Comparison of ENCODE assay signal across 16 cellular contexts in genomic region chr22:27690596-27690995, GRCh38.
DNase-seq lines count a peak whose midpoint lies in the region; ATAC-seq and TF ChIP-seq lines count a peak whose summit lies in the region.
"Had no signal": no experiment of that assay in that cellular context is flagged by ENCODE, and none has a peak within 500 bp of the region (broad histone marks: within the 10 kb centered on the region; RNA-seq: fewer than 3 reads in every experiment).

No MANE protein-coding gene starts in this region.

- H3K9me3 ChIP-seq in gastrocnemius medialis, result no peaks in the 10 kb centered on the region
- no peaks in the 10 kb centered on the region for H3K9me3 ChIP-seq in right lobe of liver

- intact Hi-C loops in gastrocnemius medialis (cut with DNase I; ENCODE audit: low total_unique reads) (no loop called here), right lobe of liver (cut with DNase I) (no loop called here)

- TF ChIP-seq CTCF in GM23338 (conservative IDR thresholded peaks at IDR 0.05; ENCODE audit: low read depth in 2 of 2), result no peak
- TF ChIP-seq CTCF in fibroblast of villous mesenchyme (IDR thresholded peaks at IDR 0.05; ENCODE audit: insufficient read depth, low read depth, low read length), result no peak
- TF ChIP-seq CTCF in gastrocnemius medialis (IDR thresholded peaks at IDR 0.05 in 4 of 5, conservative IDR thresholded peaks at IDR 0.05 in 1 of 5), result no peak
- TF ChIP-seq CTCF in right lobe of liver (IDR thresholded peaks at IDR 0.05), result no peak

- peaks cover 17% of the 10 kb centered on the region; the same call in 1 of the 2 replicates for H3F3A ChIP-seq in GM23338 (replicated peaks; ENCODE audit: low read depth)

- H3K36me3 ChIP-seq in GM23338 (ENCODE audit: insufficient read depth) (peaks cover 8% of the 10 kb centered on the region), gastrocnemius medialis (no peaks in the 10 kb centered on the region), right lobe of liver (no peaks in the 10 kb centered on the region)

- H3K27ac Mint-ChIP-seq in GM23338, result no peak overlapping the region
- H3K27ac Mint-ChIP-seq: CD4-positive, alpha-beta memory T cell had no signal

- peaks cover 4% of the 10 kb centered on the region for H3K27me3 Mint-ChIP-seq in GM23338 (ENCODE audit: insufficient read depth, low read depth, poor library complexity)

- no peak for TF ChIP-seq POLR2A in gastrocnemius medialis (IDR thresholded peaks at IDR 0.05)
- TF ChIP-seq POLR2A in right lobe of liver (IDR thresholded peaks at IDR 0.05), result no peak

- no peaks in the 10 kb centered on the region for H3K9me2 ChIP-seq in GM23338 (ENCODE audit: insufficient read depth)

- H3K36me3 Mint-ChIP-seq in GM23338 (ENCODE audit: low read depth), result peaks cover 68% of the 10 kb centered on the region
- H3K36me3 Mint-ChIP-seq: CD4-positive, alpha-beta memory T cell had no signal

- no peak overlapping the region for H3K4me3 Mint-ChIP-seq in GM23338
- H3K4me3 Mint-ChIP-seq: CD4-positive, alpha-beta memory T cell had no signal

- ATAC-seq in GM23338, result no peak
- ATAC-seq in gastrocnemius medialis, result no peak
- ATAC-seq in right lobe of liver, result no peak
- ATAC-seq: HCT116 had no signal

- peaks cover 3% of the 10 kb centered on the region; the same call in 1 of the 3 replicates for H3K4me1 Mint-ChIP-seq in GM23338
- H3K4me1 Mint-ChIP-seq: CD4-positive, alpha-beta memory T cell had no signal

- peak; percentile 16 for DNase-seq in EH (ENCODE audit: low read depth)
- no peak for DNase-seq in GM23338 (ENCODE audit: low spot score)
- peak; percentile 40 for DNase-seq in fibroblast of villous mesenchyme (ENCODE audit: low read depth)
- no peak for DNase-seq in gastrocnemius medialis
- no peak for DNase-seq in NCI-H2081 treated with DMSO at 0.1 percent for 48 hours (lab: John Stamatoyannopoulos, UW)
- DNase-seq in T-helper 9 cell, result no peak
- DNase-seq in mesenteric fat pad (ENCODE audit: low spot score), result no peak
- no peak for DNase-seq in right lobe of liver
- DNase-seq: C1 segment of cervical spinal cord; Calu3; CD4-positive, alpha-beta memory T cell; COR-L47; DMS53; DMS79 treated with DMSO at 0.1 percent for 48 hours; H7 had no signal

- no peak overlapping the region for H2AFZ ChIP-seq in GM23338

- in situ Hi-C loops in gastrocnemius medialis (cut with MboI; ENCODE audit: low sequenced_read_pairs in 4 of 4), result no loop called here

- H3K4me3 ChIP-seq in GM23338 (no peak overlapping the region), fibroblast of villous mesenchyme (ENCODE audit: low read depth, low read length) (no peak overlapping the region), gastrocnemius medialis (no peak overlapping the region), right lobe of liver (no peak overlapping the region)

- H3K9me3 Mint-ChIP-seq in GM23338, result no peaks in the 10 kb centered on the region; the same call in 2 of the 3 replicates

- WGBS in right lobe of liver (ENCODE audit: insufficient coverage, low coverage, low lambda C conversion rate, missing lambda C conversion rate), result 51% methylated on average over 3 of the region's 3 CpGs

- H3K27ac ChIP-seq in GM23338 (ENCODE audit: low read depth) (peak overlapping the region; percentile 74), gastrocnemius medialis (peak overlapping the region; percentile 38 to 55 (median 49)), right lobe of liver (no peak overlapping the region)

- no peaks in the 10 kb centered on the region for H3K27me3 ChIP-seq in GM23338 (ENCODE audit: insufficient read depth)
- H3K27me3 ChIP-seq in gastrocnemius medialis, result no peaks in the 10 kb centered on the region
- H3K27me3 ChIP-seq in right lobe of liver, result no peaks in the 10 kb centered on the region

- H3K79me2 ChIP-seq in GM23338 (replicated peaks; ENCODE audit: insufficient read depth), result peaks cover 26% of the 10 kb centered on the region

- H3K4me1 ChIP-seq in GM23338 (ENCODE audit: insufficient read depth) (no peaks in the 10 kb centered on the region), gastrocnemius medialis (peaks cover 19 to 20% of the 10 kb centered on the region in 2 donors), right lobe of liver (no peaks in the 10 kb centered on the region)

- peaks cover 31% of the 10 kb centered on the region for H4K20me1 ChIP-seq in GM23338 (replicated peaks; ENCODE audit: insufficient read depth)

- H3K4me2 ChIP-seq in GM23338, result no peak overlapping the region

TF ChIP-seq in GM23338, 12 proteins besides CTCF, POLR2A, EP300 and RAD21 (continues in another document):
- TF ChIP-seq JUNB (IDR thresholded peaks at IDR 0.05; ENCODE audit: unreplicated experiment), result no peak
- TF ChIP-seq ZNF114 (CRISPR knock-in tag; IDR thresholded peaks at IDR 0.05), result no peak
- TF ChIP-seq POLR2AphosphoS5 (IDR thresholded peaks at IDR 0.05; ENCODE audit: low read depth), result no peak
- no peak for TF ChIP-seq STAT1 (IDR thresholded peaks at IDR 0.05; ENCODE audit: unreplicated experiment)
- TF ChIP-seq EZH2 (IDR thresholded peaks at IDR 0.05; ENCODE audit: low read depth, unreplicated experiment), result no peak
- TF ChIP-seq ETS1 (IDR thresholded peaks at IDR 0.05), result no peak
- TF ChIP-seq EZH2phosphoT487 (IDR thresholded peaks at IDR 0.05; ENCODE audit: unreplicated experiment), result no peak
- no peak for TF ChIP-seq ZNF462 (CRISPR knock-in tag; IDR thresholded peaks at IDR 0.05)
- TF ChIP-seq CREB1 (CRISPR knock-in tag; IDR thresholded peaks at IDR 0.05; ENCODE audit: low read depth), result no peak
- no peak for TF ChIP-seq NANOG (IDR thresholded peaks at IDR 0.05; ENCODE audit: borderline replicate concordance)
- TF ChIP-seq ZNF331 (CRISPR knock-in tag; IDR thresholded peaks at IDR 0.05; ENCODE audit: low read depth), result no peak

Comparison
In these comparisons a context has a peak if more than half of its experiments do, and no peak if none do; other contexts are left out.
1. DNase-seq: peak in EH (single experiment) and fibroblast of villous mesenchyme (single experiment); none in GM23338 (single experiment), gastrocnemius medialis (0 of 2), NCI-H2081 treated with DMSO at 0.1 percent for 48 hours (single experiment), T-helper 9 cell (single experiment), mesenteric fat pad (single experiment) and right lobe of liver (0 of 3).
2. H3K27ac ChIP-seq: peak in GM23338 (single experiment) and gastrocnemius medialis (4 of 4); none in right lobe of liver (0 of 3).